ENCODE assay signal across 8 cellular contexts in genomic region chr21:44139776-44140551, GRCh38. TPM values are rescaled to one million over a fixed set of nuclear protein-coding genes. Genes with fewer than 3 reads are reported as not detected.
DNase-seq lines count a peak whose midpoint lies in the region; ATAC-seq, FAIRE-seq and TF ChIP-seq lines count a peak whose summit lies in the region.
"Not testable (repeated sequence)": the region's sequence is repeated elsewhere in the genome, so short reads cannot be mapped to it uniquely, and the experiment has no call there.

No MANE protein-coding gene starts in this region.

- intact Hi-C loops in CD4-positive, alpha-beta T cell (cut with DNase I, micrococcal nuclease); activated CD4-positive, alpha-beta T cell treated with anti-CD3 and anti-CD28 coated beads for 36 hours (cut with DNase I, micrococcal nuclease); body of pancreas (cut with DNase I); Right ventricle myocardium inferior (cut with DNase I); right lobe of liver (cut with DNase I); pancreas (cut with DNase I): not testable (repeated sequence)

- not testable (repeated sequence) for TF ChIP-seq CTCF in CD4-positive, alpha-beta T cell (IDR thresholded peaks at IDR 0.05); body of pancreas (IDR thresholded peaks at IDR 0.05); right lobe of liver (IDR thresholded peaks at IDR 0.05); pancreas (IDR thresholded peaks at IDR 0.05)

- not testable (repeated sequence) for H3K4me3 Mint-ChIP-seq in CD4-positive, alpha-beta T cell; activated CD4-positive, alpha-beta T cell treated with anti-CD3 and anti-CD28 coated beads for 36 hours; activated T-cell treated with anti-CD3 and anti-CD28 coated beads, Interleukin-2, amount 50 U/mL, for 24 hours

- not testable (repeated sequence) for H3K4me1 Mint-ChIP-seq in CD4-positive, alpha-beta T cell (ENCODE audit: low read depth); activated CD4-positive, alpha-beta T cell treated with anti-CD3 and anti-CD28 coated beads for 36 hours; activated T-cell treated with anti-CD3 and anti-CD28 coated beads, Interleukin-2, amount 50 U/mL, for 24 hours (ENCODE audit: low read depth)

- not testable (repeated sequence) for FAIRE-seq in pancreas (lab: Jason Lieb, UNC)

- not testable (repeated sequence) for H3K4me3 ChIP-seq in body of pancreas, right lobe of liver, pancreas

- ATAC-seq in CD4-positive, alpha-beta T cell (ENCODE audit: poor library complexity), result peak; percentile 25
- ATAC-seq in activated CD4-positive, alpha-beta T cell treated with anti-CD3 and anti-CD28 coated beads for 36 hours, result peak; percentile 20
- ATAC-seq in body of pancreas (peak; percentile 26), Right ventricle myocardium inferior (peak; percentile 52), right lobe of liver (peak; percentile 12 to 37 (median 20)), pancreas (peak in 1 of 4 donors; percentile 30)

- POLR2A ChIA-PET in CD4-positive, alpha-beta T cell (lab: Charles Lee); activated CD4-positive, alpha-beta T cell treated with anti-CD3 and anti-CD28 coated beads for 36 hours (lab: Charles Lee): not testable (repeated sequence)

- H3K9me3 Mint-ChIP-seq in CD4-positive, alpha-beta T cell; activated CD4-positive, alpha-beta T cell treated with anti-CD3 and anti-CD28 coated beads for 36 hours (ENCODE audit: low read depth); activated T-cell treated with anti-CD3 and anti-CD28 coated beads, Interleukin-2, amount 50 U/mL, for 24 hours: not testable (repeated sequence)

- not testable (repeated sequence) for H3K27ac ChIP-seq in CD4-positive, alpha-beta T cell (ENCODE audit: low read depth, low read length); body of pancreas; right lobe of liver; pancreas

- H3K4me1 ChIP-seq in body of pancreas, right lobe of liver, pancreas: not testable (repeated sequence)

- not testable (repeated sequence) for H3K9me3 ChIP-seq in CD4-positive, alpha-beta T cell (ENCODE audit: control insufficient read depth, low read length); body of pancreas; right lobe of liver; pancreas

- no CpG with 5 or more reads among the region's 30 CpGs for WGBS in body of pancreas, 2 donors
- WGBS in right lobe of liver (ENCODE audit: insufficient coverage, low coverage, low lambda C conversion rate, missing lambda C conversion rate), result no CpG with 5 or more reads among the region's 30 CpGs
- 72 to 83% methylated on average over 2 to 6 of the region's 30 CpGs for WGBS in pancreas, 2 donors

- not testable (repeated sequence) for H3K27me3 Mint-ChIP-seq in CD4-positive, alpha-beta T cell; activated CD4-positive, alpha-beta T cell treated with anti-CD3 and anti-CD28 coated beads for 36 hours; activated T-cell treated with anti-CD3 and anti-CD28 coated beads, Interleukin-2, amount 50 U/mL, for 24 hours

- CTCF ChIA-PET in CD4-positive, alpha-beta T cell (lab: Charles Lee); activated CD4-positive, alpha-beta T cell treated with anti-CD3 and anti-CD28 coated beads for 36 hours (lab: Charles Lee): not testable (repeated sequence)

- DNase-seq in CD4-positive, alpha-beta T cell, result peak in 3 of 10 experiments; percentile 0 to 22 (median 0)
- DNase-seq in activated CD4-positive, alpha-beta T cell treated with anti-CD3 and anti-CD28 coated beads for 36 hours; Right ventricle myocardium inferior (ENCODE audit: missing footprints): not testable (repeated sequence)
- DNase-seq in activated T-cell treated with anti-CD3 and anti-CD28 coated beads, Interleukin-2, amount 50 U/mL, for 24 hours, result peak; percentile 24
- DNase-seq in body of pancreas, result peak in 1 of 4 donors; percentile 0
- peak in 2 of 3 donors; percentile 5 to 31 for DNase-seq in right lobe of liver
- peak in 5 of 6 donors; percentile 1 to 7 (median 4) for DNase-seq in pancreas
- peak; percentile 9 for DNase-seq in ureter (ENCODE audit: low spot score)

- not testable (repeated sequence) for H3K36me3 ChIP-seq in body of pancreas (replicated peaks in 1 of 2; ENCODE audit: insufficient read depth in 1 of 2, low read depth in 2 of 2); right lobe of liver; pancreas

- not testable (repeated sequence) for H3K27me3 ChIP-seq in CD4-positive, alpha-beta T cell (ENCODE audit: control insufficient read depth, insufficient read depth, low read length); body of pancreas; right lobe of liver; pancreas

- H3K27ac Mint-ChIP-seq in CD4-positive, alpha-beta T cell; activated CD4-positive, alpha-beta T cell treated with anti-CD3 and anti-CD28 coated beads for 36 hours: not testable (repeated sequence)
- peak overlapping the region; percentile 81 for H3K27ac Mint-ChIP-seq in activated T-cell treated with anti-CD3 and anti-CD28 coated beads, Interleukin-2, amount 50 U/mL, for 24 hours

- H3K36me3 Mint-ChIP-seq in CD4-positive, alpha-beta T cell (ENCODE audit: low read depth); activated CD4-positive, alpha-beta T cell treated with anti-CD3 and anti-CD28 coated beads for 36 hours (ENCODE audit: low read depth); activated T-cell treated with anti-CD3 and anti-CD28 coated beads, Interleukin-2, amount 50 U/mL, for 24 hours (ENCODE audit: low read depth): not testable (repeated sequence)

- not testable (repeated sequence) for TF ChIP-seq POLR2A in body of pancreas (IDR thresholded peaks at IDR 0.05); right lobe of liver (IDR thresholded peaks at IDR 0.05)

RNA-seq across cellular contexts. Expression of gene GATD3, which starts 6.5 kb away (rescaled TPM):
- 10 to 100 TPM; 21.9 to 23.0 TPM for total RNA-seq in CD4-positive, alpha-beta T cell
- 10 to 100 TPM; 30.3 to 43.2 TPM for total RNA-seq in activated CD4-positive, alpha-beta T cell treated with anti-CD3 and anti-CD28 coated beads for 36 hours
- total RNA-seq in body of pancreas (1 to 10 TPM; 2.1 to 3.0 TPM), Right ventricle myocardium inferior (143 TPM), right lobe of liver (10 to 100 TPM in 3 of 6 experiments, 1 to 10 TPM in 3; 5.8 to 83.8 (median 11.1) TPM), pancreas (10 to 100 TPM in 1 of 6 donors, 1 to 10 TPM in 5; 4.2 to 10.0 (median 5.9) TPM), ureter (9.2 TPM)
- 1 to 10 TPM; 4.6 to 6.0 TPM for polyA plus RNA-seq in pancreas

RNA-seq across cellular contexts. Expression of gene PWP2, which starts 32.8 kb away (rescaled TPM):
- total RNA-seq in CD4-positive, alpha-beta T cell, result 10 to 100 TPM; 38.0 to 40.6 TPM
- total RNA-seq in activated CD4-positive, alpha-beta T cell treated with anti-CD3 and anti-CD28 coated beads for 36 hours, result 10 to 100 TPM; 28.9 to 54.1 TPM
- total RNA-seq in body of pancreas (10 to 100 TPM in 1 of 2 donors, 1 to 10 TPM in 1; 6.5 to 14.5 TPM), Right ventricle myocardium inferior (8.1 TPM), right lobe of liver (1 to 10 TPM in 5 of 6 experiments, under 1 TPM in 1; 0.93 to 7.5 (median 3.0) TPM), pancreas (1 to 10 TPM in 5 of 6 donors, under 1 TPM in 1; 0.87 to 5.8 (median 2.2) TPM), ureter (8.3 TPM)
- 10 to 100 TPM in 1 of 2 donors, 1 to 10 TPM in 1; 5.6 to 10.5 TPM for polyA plus RNA-seq in pancreas
